In genomic region chr11:95487938-95488337, GRCh38 we compare ENCODE assay signal across 18 cellular contexts.
"Had no signal": no experiment of that assay in that cellular context is flagged by ENCODE, and none has a peak within 500 bp of the region (broad histone marks: within the 10 kb centered on the region; RNA-seq: fewer than 3 reads in every experiment).

No MANE protein-coding gene starts in this region.

- H3K27ac ChIP-seq: esophagus squamous epithelium, gastroesophageal sphincter, ovary, thoracic aorta, transverse colon had no signal

- H3K27ac Mint-ChIP-seq: stimulated activated naive CD8-positive, alpha-beta T cell treated with anti-CD3 and anti-CD28 coated beads, Interleukin-15, Interleukin-2, amounts not matched to agents 100 ng/mL and 50 ng/mL, for 24 hours had no signal

- H3K27me3 ChIP-seq: dorsolateral prefrontal cortex, esophagus squamous epithelium, gastroesophageal sphincter, ovary, transverse colon had no signal

- DNase-seq: cortex of kidney; dorsolateral prefrontal cortex; effector CD8-positive, alpha-beta T cell; esophagus squamous epithelium; foreskin fibroblast; glutamatergic neuron; naive thymus-derived CD4-positive, alpha-beta T cell; nucleus accumbens; ovary; right cardiac atrium; stimulated activated CD4-positive, alpha-beta T cell treated with anti-CD3 and anti-CD28 coated beads, Interleukin-2, amount 100 ng/mL, for 48 hours; transverse colon had no signal

- H3K9me3 Mint-ChIP-seq: central memory CD8-positive, alpha-beta T cell; stimulated activated naive CD8-positive, alpha-beta T cell treated with anti-CD3 and anti-CD28 coated beads, Interleukin-15, Interleukin-2, amounts not matched to agents 100 ng/mL and 50 ng/mL, for 24 hours had no signal

- H3K4me2 ChIP-seq: smooth muscle cell had no signal

- H3K4me3 Mint-ChIP-seq: central memory CD8-positive, alpha-beta T cell; naive thymus-derived CD4-positive, alpha-beta T cell; stimulated activated naive CD8-positive, alpha-beta T cell treated with anti-CD3 and anti-CD28 coated beads, Interleukin-15, Interleukin-2, amounts not matched to agents 100 ng/mL and 50 ng/mL, for 24 hours had no signal

- H3K27me3 Mint-ChIP-seq: naive thymus-derived CD4-positive, alpha-beta T cell; stimulated activated naive CD8-positive, alpha-beta T cell treated with anti-CD3 and anti-CD28 coated beads, Interleukin-15, Interleukin-2, amounts not matched to agents 100 ng/mL and 50 ng/mL, for 24 hours had no signal

- H3K36me3 ChIP-seq: esophagus squamous epithelium, gastroesophageal sphincter, ovary, thoracic aorta, transverse colon had no signal

- H3K9me3 ChIP-seq: esophagus squamous epithelium, ovary, thoracic aorta, transverse colon had no signal

- H3K4me1 ChIP-seq: gastroesophageal sphincter, transverse colon had no signal

- ATAC-seq: gastroesophageal sphincter; left lobe of liver; naive thymus-derived CD4-positive, alpha-beta T cell; right cardiac atrium had no signal

- H3K4me1 Mint-ChIP-seq: central memory CD8-positive, alpha-beta T cell had no signal

- H3K4me3 ChIP-seq: dorsolateral prefrontal cortex, esophagus squamous epithelium, gastroesophageal sphincter, ovary, smooth muscle cell, thoracic aorta, transverse colon had no signal
